In genomic region chr2:182545420-182546167, GRCh38 we compare ENCODE assay signal across 13 cellular contexts.
A peak's percentile ranks its signal among the peaks of the same experiment; 100 is the strongest.
DNase-seq lines count a peak whose midpoint lies in the region; ATAC-seq lines count a peak whose summit lies in the region.
"Had no signal": no experiment of that assay in that cellular context is flagged by ENCODE, and none has a peak within 500 bp of the region (broad histone marks: within the 10 kb centered on the region; RNA-seq: fewer than 3 reads in every experiment).

No MANE protein-coding gene starts in this region.

- H3K36me3 Mint-ChIP-seq in activated T-helper 2 cell treated with anti-CD3 and anti-CD28 coated beads, Interferon-gamma antibody, Interleukin-2, Interleukin-4, amounts not matched to agents 10 μg/mL and 5 μg/mL and 100 μg/mL, durations not matched to agents 14 hours and 24 hours and 36 hours (ENCODE audit: low read depth), result no peaks in the 10 kb centered on the region
- H3K36me3 Mint-ChIP-seq: stimulated activated effector memory CD8-positive, alpha-beta T cell treated with anti-CD3 and anti-CD28 coated beads, Interleukin-12 subunit alpha, Interleukin-12 subunit beta, amount 100 ng/mL, for 72 hours; T-cell had no signal

- H3K27ac Mint-ChIP-seq in activated T-helper 2 cell treated with anti-CD3 and anti-CD28 coated beads, Interferon-gamma antibody, Interleukin-2, Interleukin-4, amounts not matched to agents 10 μg/mL and 5 μg/mL and 100 μg/mL, durations not matched to agents 14 hours and 24 hours and 36 hours, result no peak overlapping the region
- H3K27ac Mint-ChIP-seq: stimulated activated effector memory CD8-positive, alpha-beta T cell treated with anti-CD3 and anti-CD28 coated beads, Interleukin-12 subunit alpha, Interleukin-12 subunit beta, amount 100 ng/mL, for 72 hours; T-cell had no signal

- H3K9me3 Mint-ChIP-seq in activated T-helper 2 cell treated with anti-CD3 and anti-CD28 coated beads, Interferon-gamma antibody, Interleukin-2, Interleukin-4, amounts not matched to agents 10 μg/mL and 5 μg/mL and 100 μg/mL, durations not matched to agents 14 hours and 24 hours and 36 hours, result no peaks in the 10 kb centered on the region
- H3K9me3 Mint-ChIP-seq: stimulated activated effector memory CD8-positive, alpha-beta T cell treated with anti-CD3 and anti-CD28 coated beads, Interleukin-12 subunit alpha, Interleukin-12 subunit beta, amount 100 ng/mL, for 72 hours; T-cell had no signal

- H3K4me3 Mint-ChIP-seq in activated T-helper 2 cell treated with anti-CD3 and anti-CD28 coated beads, Interferon-gamma antibody, Interleukin-2, Interleukin-4, amounts not matched to agents 10 μg/mL and 5 μg/mL and 100 μg/mL, durations not matched to agents 14 hours and 24 hours and 36 hours (ENCODE audit: low read depth), result no peak overlapping the region
- H3K4me3 Mint-ChIP-seq: stimulated activated effector memory CD8-positive, alpha-beta T cell treated with anti-CD3 and anti-CD28 coated beads, Interleukin-12 subunit alpha, Interleukin-12 subunit beta, amount 100 ng/mL, for 72 hours; T-cell had no signal

- ATAC-seq in GM18498 (IDR thresholded peaks at IDR 0.05; ENCODE audit: unreplicated experiment) (peak; percentile 86), GM21360 (IDR thresholded peaks at IDR 0.05; ENCODE audit: unreplicated experiment) (peak; percentile 69), HG02938 (IDR thresholded peaks at IDR 0.05; ENCODE audit: unreplicated experiment) (peak; percentile 73)
- ATAC-seq: stimulated activated effector memory CD8-positive, alpha-beta T cell treated with anti-CD3 and anti-CD28 coated beads, Interleukin-12 subunit alpha, Interleukin-12 subunit beta, amount 100 ng/mL, for 72 hours; T-cell had no signal

- peak; percentile 31 for DNase-seq in LHCN-M2 (ENCODE audit: low read depth)
- no peak for DNase-seq in amniotic stem cell (lab: John Stamatoyannopoulos, UW)
- no peak for DNase-seq in AG20443 (ENCODE audit: low spot score)
- DNase-seq in activated T-helper 2 cell treated with anti-CD3 and anti-CD28 coated beads, Interferon-gamma antibody, Interleukin-2, Interleukin-4, amounts not matched to agents 10 μg/mL and 5 μg/mL and 100 μg/mL, durations not matched to agents 14 hours and 24 hours and 36 hours (ENCODE audit: low spot score), result no peak
- no peak for DNase-seq in activated effector memory CD4-positive, alpha-beta T cell treated with Interleukin-2 at 50 U/mL for 16 hours
- DNase-seq: EL, NCI-H69, spleen, T-cell had no signal

- intact Hi-C loops in activated T-helper 2 cell treated with anti-CD3 and anti-CD28 coated beads, Interferon-gamma antibody, Interleukin-2, Interleukin-4, amounts not matched to agents 10 μg/mL and 5 μg/mL and 100 μg/mL, durations not matched to agents 14 hours and 24 hours and 36 hours (cut with micrococcal nuclease), result no loop called here

- no peaks in the 10 kb centered on the region for H3K27me3 Mint-ChIP-seq in activated T-helper 2 cell treated with anti-CD3 and anti-CD28 coated beads, Interferon-gamma antibody, Interleukin-2, Interleukin-4, amounts not matched to agents 10 μg/mL and 5 μg/mL and 100 μg/mL, durations not matched to agents 14 hours and 24 hours and 36 hours (ENCODE audit: low read depth)
- H3K27me3 Mint-ChIP-seq: T-cell had no signal

- H3K4me1 Mint-ChIP-seq in activated T-helper 2 cell treated with anti-CD3 and anti-CD28 coated beads, Interferon-gamma antibody, Interleukin-2, Interleukin-4, amounts not matched to agents 10 μg/mL and 5 μg/mL and 100 μg/mL, durations not matched to agents 14 hours and 24 hours and 36 hours (ENCODE audit: low read depth), result no peaks in the 10 kb centered on the region
- H3K4me1 Mint-ChIP-seq: stimulated activated effector memory CD8-positive, alpha-beta T cell treated with anti-CD3 and anti-CD28 coated beads, Interleukin-12 subunit alpha, Interleukin-12 subunit beta, amount 100 ng/mL, for 72 hours; T-cell had no signal
